In the genomic region with DNA sequence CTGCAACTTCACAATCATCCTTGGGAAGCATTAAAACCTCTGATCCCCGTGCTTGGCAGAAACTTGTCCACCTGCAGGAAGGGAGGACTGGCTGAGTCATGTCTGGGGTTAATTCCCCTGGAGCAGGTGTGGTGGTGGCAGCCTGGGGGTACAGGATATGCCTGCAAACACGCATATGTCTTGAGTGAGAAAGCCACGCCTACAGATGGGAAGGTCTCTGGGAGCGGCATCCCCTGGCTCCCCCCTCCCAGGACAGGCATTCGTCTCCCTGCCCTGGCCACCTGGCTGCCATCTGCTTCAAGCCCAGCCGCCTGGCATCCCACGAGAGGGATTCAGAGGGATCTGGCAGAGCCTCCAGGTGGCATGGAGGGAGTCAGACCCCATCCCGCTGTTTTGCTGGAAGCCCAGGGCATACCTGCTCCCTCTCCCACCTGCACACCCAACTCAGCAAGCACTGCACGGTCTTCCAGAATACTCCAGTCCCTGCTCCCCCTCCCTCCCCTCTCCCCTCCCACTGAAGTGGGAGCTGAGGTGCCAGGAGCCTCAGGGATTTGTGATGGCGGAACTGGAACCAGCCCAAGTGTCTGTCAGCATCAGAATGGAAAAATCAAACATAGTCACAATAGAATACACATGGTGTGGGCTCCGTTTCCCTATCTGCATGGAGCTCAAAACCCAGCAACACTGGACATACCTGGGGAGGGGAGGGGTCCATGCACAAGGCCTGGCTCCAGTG, we compare ENCODE assay signal across 10 cellular contexts.
DNase-seq lines count a peak whose midpoint lies in the region; ATAC-seq lines count a peak whose summit lies in the region.
"Had no signal": no experiment of that assay in that cellular context is flagged by ENCODE, and none has a peak within 500 bp of the region (broad histone marks: within the 10 kb centered on the region; RNA-seq: fewer than 3 reads in every experiment).

No MANE protein-coding gene starts in this region.

- no peaks in the 10 kb centered on the region for H3K9me3 Mint-ChIP-seq in activated naive CD8-positive, alpha-beta T cell treated with anti-CD3 and anti-CD28 coated beads for 36 hours
- H3K9me3 Mint-ChIP-seq: natural killer cell treated with Interleukin-12 subunit alpha and Interleukin-12 subunit beta and Interleukin-15 and Interleukin-18, amount 100 ng/mL, for 72 hours; stimulated activated naive CD8-positive, alpha-beta T cell treated with anti-CD3 and anti-CD28 coated beads, Interleukin-15, Interleukin-2, amounts not matched to agents 100 ng/mL and 50 ng/mL, for 24 hours had no signal

- no peak overlapping the region for H3K4me3 Mint-ChIP-seq in activated naive CD8-positive, alpha-beta T cell treated with anti-CD3 and anti-CD28 coated beads for 36 hours
- H3K4me3 Mint-ChIP-seq: natural killer cell treated with Interleukin-12 subunit alpha and Interleukin-12 subunit beta and Interleukin-15 and Interleukin-18, amount 100 ng/mL, for 72 hours; stimulated activated naive CD8-positive, alpha-beta T cell treated with anti-CD3 and anti-CD28 coated beads, Interleukin-15, Interleukin-2, amounts not matched to agents 100 ng/mL and 50 ng/mL, for 24 hours had no signal

- ATAC-seq in HG02840 (IDR thresholded peaks at IDR 0.05; ENCODE audit: low FRiP score, unreplicated experiment) (no peak), HG02852 (IDR thresholded peaks at IDR 0.05; ENCODE audit: unreplicated experiment) (no peak), HG02571 (IDR thresholded peaks at IDR 0.05; ENCODE audit: unreplicated experiment) (no peak)
- ATAC-seq: natural killer cell treated with Interleukin-12 subunit alpha and Interleukin-12 subunit beta and Interleukin-15 and Interleukin-18, amount 100 ng/mL, for 72 hours had no signal

- peaks cover 19% of the 10 kb centered on the region for H3K4me1 Mint-ChIP-seq in activated naive CD8-positive, alpha-beta T cell treated with anti-CD3 and anti-CD28 coated beads for 36 hours

- H3K27me3 Mint-ChIP-seq in activated naive CD8-positive, alpha-beta T cell treated with anti-CD3 and anti-CD28 coated beads for 36 hours: no peaks in the 10 kb centered on the region
- H3K27me3 Mint-ChIP-seq: natural killer cell treated with Interleukin-12 subunit alpha and Interleukin-12 subunit beta and Interleukin-15 and Interleukin-18, amount 100 ng/mL, for 72 hours; stimulated activated naive CD8-positive, alpha-beta T cell treated with anti-CD3 and anti-CD28 coated beads, Interleukin-15, Interleukin-2, amounts not matched to agents 100 ng/mL and 50 ng/mL, for 24 hours had no signal

- DNase-seq in A172 (ENCODE audit: low spot score): peak; percentile 79
- peak; percentile 96 for DNase-seq in HPDE6-E6E7 (ENCODE audit: extremely low spot score)
- DNase-seq in NCI-H226: peak; percentile 79
- peak; percentile 88 to 96 for DNase-seq in cerebellar nuclear complex (lab: John Stamatoyannopoulos, UW)
- DNase-seq in activated naive CD8-positive, alpha-beta T cell treated with anti-CD3 and anti-CD28 coated beads for 36 hours: no peak

- H3K27ac Mint-ChIP-seq in activated naive CD8-positive, alpha-beta T cell treated with anti-CD3 and anti-CD28 coated beads for 36 hours: no peak overlapping the region
- H3K27ac Mint-ChIP-seq: natural killer cell treated with Interleukin-12 subunit alpha and Interleukin-12 subunit beta and Interleukin-15 and Interleukin-18, amount 100 ng/mL, for 72 hours; stimulated activated naive CD8-positive, alpha-beta T cell treated with anti-CD3 and anti-CD28 coated beads, Interleukin-15, Interleukin-2, amounts not matched to agents 100 ng/mL and 50 ng/mL, for 24 hours had no signal

- no peaks in the 10 kb centered on the region for H3K36me3 Mint-ChIP-seq in activated naive CD8-positive, alpha-beta T cell treated with anti-CD3 and anti-CD28 coated beads for 36 hours
- H3K36me3 Mint-ChIP-seq: natural killer cell treated with Interleukin-12 subunit alpha and Interleukin-12 subunit beta and Interleukin-15 and Interleukin-18, amount 100 ng/mL, for 72 hours had no signal
